In genomic region chr11:27423125-27423524, GRCh38 we compare ENCODE assay signal across 8 cellular contexts. TPM values are rescaled to one million over a fixed set of nuclear protein-coding genes. Genes with fewer than 3 reads are reported as not detected.
DNase-seq lines count a peak whose midpoint lies in the region; ATAC-seq, FAIRE-seq and TF ChIP-seq lines count a peak whose summit lies in the region.

No MANE protein-coding gene starts in this region.

- no peak overlapping the region for H3K27ac ChIP-seq in H1 (ENCODE audit: low read depth, low read length)

- no peak overlapping the region for H2BK12ac ChIP-seq in H1 (ENCODE audit: low read depth, low read length)

- no peak overlapping the region for H2BK5ac ChIP-seq in H1 (ENCODE audit: low read depth, low read length)

- no peaks in the 10 kb centered on the region for H3K36me3 Mint-ChIP-seq in T-helper 2 cell treated with Interferon-gamma antibody and Interleukin-4, amounts not matched to agents 5 μg/mL and 100 μg/mL, for 36 hours (ENCODE audit: low read depth)

- no peak for FAIRE-seq in H1 (lab: Jason Lieb, UNC)

- peaks cover 5 to 98% of the 10 kb centered on the region in 2 experiments; a peak in 3 of 4 replicates for H3K79me2 ChIP-seq in H1 (ENCODE audit: control insufficient read depth in 1 of 2, insufficient read depth in 2 of 2, low read length in 2 of 2)

- H3K4me1 Mint-ChIP-seq in T-helper 2 cell treated with Interferon-gamma antibody and Interleukin-4, amounts not matched to agents 5 μg/mL and 100 μg/mL, for 36 hours (ENCODE audit: low read depth): no peaks in the 10 kb centered on the region

- H3K56ac ChIP-seq in H1 (replicated peaks; ENCODE audit: insufficient read length, low read depth, low read length): no peak overlapping the region

- no peak overlapping the region for H4K5ac ChIP-seq in H1 (ENCODE audit: insufficient read length, low read depth, low read length)

- CTCF ChIA-PET in BJ (lab: Yijun Ruan, JAX) (interaction anchor here (1.4 kb wide), 1 partner anchor 11 kb away, joined by 3 read pairs; no protein-coding TSS in a partner anchor), H1 (lab: Charles Lee; ENCODE audit: partially characterized antibody) (interaction anchor here (0.9 to 1.7 kb wide), 3 partner anchors 9 to 63 kb away, joined by 3 to 5 read pairs (median 3); no protein-coding TSS in a partner anchor)

- H3K18ac ChIP-seq in H1 (ENCODE audit: extremely low read depth, low read length): no peak overlapping the region

- no peak overlapping the region for H2BK120ac ChIP-seq in H1 (replicated peaks; ENCODE audit: low read depth, low read length)

- 84% methylated on average over 4 of the region's 4 CpGs; no CpG with 5 or more reads in 1 of the 2 experiments for WGBS in H1 (ENCODE audit: extremely low coverage in 1 of 2, insufficient coverage in 1 of 2, insufficient read length in 1 of 2, insufficient replicate concordance in 2 of 2, low coverage in 1 of 2, low lambda C conversion rate in 2 of 2, missing lambda C conversion rate in 1 of 2), 2 experiments

- TF ChIP-seq RAD21 in H1 (IDR thresholded peaks at IDR 0.05 in 1 of 2, conservative IDR thresholded peaks at IDR 0.05 in 1 of 2; ENCODE audit: low read depth in 2 of 2, low read length in 2 of 2): no peak

- H3K4ac ChIP-seq in H1 (replicated peaks; ENCODE audit: insufficient read length, low read depth, low read length): no peak overlapping the region

- H3K9ac ChIP-seq in H1 (replicated peaks in 1 of 4; ENCODE audit: extremely low read depth in 1 of 4, low read depth in 3 of 4, low read length in 3 of 4): no peak overlapping the region

- H3K79me1 ChIP-seq in H1 (ENCODE audit: low read depth, low read length): peaks cover 6% of the 10 kb centered on the region; the same call in 1 of the 2 replicates

- H2AK5ac ChIP-seq in H1 (ENCODE audit: low read depth, low read length): no peak overlapping the region

- no peak overlapping the region for H4K8ac ChIP-seq in H1 (ENCODE audit: extremely low read depth, insufficient read depth, low read length)

- no peak overlapping the region for H4K91ac ChIP-seq in H1 (replicated peaks; ENCODE audit: insufficient read length, low read length)

- peaks cover 0 to 8% of the 10 kb centered on the region in 2 experiments for H4K20me1 ChIP-seq in H1 (replicated peaks in 1 of 2; ENCODE audit: control insufficient read depth in 1 of 2, insufficient read depth in 2 of 2, low read length in 2 of 2)

- H2AFZ ChIP-seq in H1 (ENCODE audit: low read length): no peak overlapping the region

- H2BK15ac ChIP-seq in H1 (ENCODE audit: low read length): no peak overlapping the region

- H3K14ac ChIP-seq in H1 (ENCODE audit: insufficient read length): no peak overlapping the region

- ATAC-seq in mucosa of descending colon: peak; percentile 52
- no peak for ATAC-seq in SK-N-SH treated with all-trans-retinoic acid at 6 μM for 48 hours
- ATAC-seq in HG02588 (IDR thresholded peaks at IDR 0.05; ENCODE audit: unreplicated experiment): no peak

- no peaks in the 10 kb centered on the region for H3K27me3 Mint-ChIP-seq in T-helper 2 cell treated with Interferon-gamma antibody and Interleukin-4, amounts not matched to agents 5 μg/mL and 100 μg/mL, for 36 hours (ENCODE audit: low read depth)

- H2BK20ac ChIP-seq in H1 (ENCODE audit: low read length): no peak overlapping the region

- no peaks in the 10 kb centered on the region for H3K9me3 Mint-ChIP-seq in T-helper 2 cell treated with Interferon-gamma antibody and Interleukin-4, amounts not matched to agents 5 μg/mL and 100 μg/mL, for 36 hours

- TF ChIP-seq CTCF in BJ (IDR thresholded peaks at IDR 0.05; ENCODE audit: insufficient read depth, low read depth, low read length) (no peak), H1 (IDR thresholded peaks at IDR 0.05; ENCODE audit: control extremely low read depth in 1 of 3, insufficient read depth in 1 of 3, low read depth in 1 of 3, low read length in 3 of 3) (no peak), mucosa of descending colon (IDR thresholded peaks at IDR 0.05) (no peak)

- DNase-seq in BJ (ENCODE audit: low read depth): peak; percentile 26
- peak; percentile 95 for DNase-seq in NCI-H2107 treated with DMSO at 0.1 percent for 48 hours (lab: John Stamatoyannopoulos, UW; ENCODE audit: unreplicated experiment)
- no peak for DNase-seq in H1 (ENCODE audit: low read depth in 1 of 2, low spot score in 2 of 2)
- DNase-seq in mucosa of descending colon: no peak
- no peak for DNase-seq in NCI-H1694 (lab: John Stamatoyannopoulos, UW)
- DNase-seq in T-helper 2 cell treated with Interferon-gamma antibody and Interleukin-4, amounts not matched to agents 5 μg/mL and 100 μg/mL, for 36 hours (ENCODE audit: low spot score): no peak

- no peak overlapping the region for H3K27ac Mint-ChIP-seq in T-helper 2 cell treated with Interferon-gamma antibody and Interleukin-4, amounts not matched to agents 5 μg/mL and 100 μg/mL, for 36 hours

- POLR2A ChIA-PET in BJ (lab: Charles Lee) (no interaction called here), H1 (lab: Charles Lee; ENCODE audit: partially characterized antibody) (interaction anchor here (1.7 kb wide), 2 partner anchors 9 to 12 kb away, joined by 3 to 7 read pairs; no protein-coding TSS in a partner anchor)

- H3K9me3 ChIP-seq in H1 (ENCODE audit: insufficient read depth in 2 of 2, low read depth in 1 of 2, low read length in 1 of 2) (no peaks in the 10 kb centered on the region), mucosa of descending colon (no peaks in the 10 kb centered on the region)

- H3K4me1 ChIP-seq in H1 (replicated peaks in 1 of 4; ENCODE audit: control insufficient read depth in 3 of 4, insufficient read depth in 4 of 4, low read length in 3 of 4) (peaks cover 0 to 25% (median 3%) of the 10 kb centered on the region in 4 experiments; a peak in 4 of 7 replicates), mucosa of descending colon (ENCODE audit: low read depth) (peaks cover 12% of the 10 kb centered on the region)

- no peaks in the 10 kb centered on the region for H3K23me2 ChIP-seq in H1 (ENCODE audit: low read depth, low read length)

- no peak overlapping the region for H3K4me2 ChIP-seq in H1 (ENCODE audit: insufficient read depth in 1 of 2, low read depth in 2 of 2, low read length in 2 of 2)

- H3K27me3 ChIP-seq in BJ (ENCODE audit: control insufficient read depth, insufficient read depth, low read length): no peaks in the 10 kb centered on the region
- no peaks in the 10 kb centered on the region for H3K27me3 ChIP-seq in H1 (replicated peaks in 1 of 4; ENCODE audit: control insufficient read depth in 3 of 4, extremely low read depth in 1 of 4, insufficient read depth in 3 of 4, low read length in 3 of 4)

- no peak for TF ChIP-seq POLR2A in H1 (IDR thresholded peaks at IDR 0.05; ENCODE audit: control extremely low read depth in 1 of 2, low read depth in 2 of 2, low read length in 2 of 2)

- H3K36me3 ChIP-seq in BJ (ENCODE audit: control insufficient read depth, insufficient read depth, low read length) (no peaks in the 10 kb centered on the region), H1 (ENCODE audit: control insufficient read depth in 2 of 4, insufficient read depth in 4 of 4, low read length in 3 of 4) (peaks cover 0 to 3% (median 0%) of the 10 kb centered on the region in 4 experiments; a peak in 2 of 8 replicates), mucosa of descending colon (ENCODE audit: low read depth) (no peaks in the 10 kb centered on the region)

- H3K4me3 ChIP-seq in BJ (ENCODE audit: low read depth, low read length) (no peak overlapping the region), H1 (ENCODE audit: extremely low read depth in 1 of 4, insufficient read depth in 2 of 4, low read depth in 3 of 4, low read length in 4 of 4) (no peak overlapping the region), mucosa of descending colon (no peak overlapping the region)

- H3K4me3 Mint-ChIP-seq in T-helper 2 cell treated with Interferon-gamma antibody and Interleukin-4, amounts not matched to agents 5 μg/mL and 100 μg/mL, for 36 hours: no peak overlapping the region

- no peak for TF ChIP-seq EP300 in H1 (IDR thresholded peaks at IDR 0.05; ENCODE audit: borderline replicate concordance in 1 of 2, low read depth in 2 of 2, low read length in 2 of 2)

- intact Hi-C loops in mucosa of descending colon (cut with DNase I, micrococcal nuclease): no loop called here

- no peak overlapping the region for H3K23ac ChIP-seq in H1 (ENCODE audit: insufficient read length)

TF ChIP-seq in H1, 55 proteins besides CTCF, POLR2A, EP300 and RAD21:
- no peak for TF ChIP-seq POLR2AphosphoS5 (IDR thresholded peaks at IDR 0.05; ENCODE audit: low read depth, low read length)
- no peak for TF ChIP-seq EGR1 (IDR thresholded peaks at IDR 0.05; ENCODE audit: borderline replicate concordance, low read depth, low read length)
- TF ChIP-seq CEBPB (IDR thresholded peaks at IDR 0.05; ENCODE audit: low read depth, low read length): 0 out of 2 replicates have a peak, but pooled peaks have one; percentile 45
- TF ChIP-seq CBX5 (IDR thresholded peaks at IDR 0.05; ENCODE audit: low read depth, low read length): no peak

TF ChIP-seq in SK-N-SH treated with all-trans-retinoic acid at 6 μM for 48 hours, 23 proteins besides CTCF, POLR2A, EP300 and RAD21 (continues in another document):
- TF ChIP-seq ZFP30 (CRISPR knock-in tag; IDR thresholded peaks at IDR 0.05) (no peak), TOX (CRISPR knock-in tag; IDR thresholded peaks at IDR 0.05; ENCODE audit: borderline replicate concordance) (no peak), CSDC2 (CRISPR knock-in tag; IDR thresholded peaks at IDR 0.05) (no peak), TCF4 (CRISPR knock-in tag; IDR thresholded peaks at IDR 0.05; ENCODE audit: borderline replicate concordance) (no peak)

RNA-seq across cellular contexts. Expression of gene LGR4, which starts 49.5 kb away (rescaled TPM):
- polyA plus RNA-seq in BJ (2011; rRNA removed): 7.6 and 12.5 TPM in 2 replicates
- polyA minus RNA-seq in BJ (2011; rRNA and poly(A)+ RNA removed): 21.3 and 25.3 TPM in 2 replicates
- 57.6 and 61.7 TPM in 2 replicates for total RNA-seq in H1 (2021; fragmentation: NEBNext Ultra II Directional; extraction: Animal tissue kit (Norgen Biotek cat#: 25700))
- 21.9 and 26.6 TPM in 2 replicates for polyA plus RNA-seq in H1 (2011; rRNA removed)
- 29.3 TPM for polyA plus RNA-seq in H1 (2011; cell fraction: cytosol; rRNA removed)
- polyA plus RNA-seq in H1 (2011; cell fraction: nucleus; rRNA removed): 42.1 TPM
- 21.3 to 30.0 TPM (median 27.5 TPM) in 4 replicates for polyA plus RNA-seq in H1 (2012, experiment 1 of 2)
- 2.0 TPM for polyA plus RNA-seq in H1 (2012, experiment 2 of 2)
- 38.0 TPM for polyA plus RNA-seq in H1 (2013, experiment 1 of 2)
- polyA plus RNA-seq in H1 (2013, experiment 2 of 2): 39.9 TPM
- polyA minus RNA-seq in H1 (2011; rRNA and poly(A)+ RNA removed): 165 and 166 TPM in 2 replicates
- 77.4 TPM for polyA minus RNA-seq in H1 (2011; cell fraction: cytosol; rRNA and poly(A)+ RNA removed)
- polyA minus RNA-seq in H1 (2011; cell fraction: nucleus; rRNA and poly(A)+ RNA removed): 154 TPM
- 100 to 1,000 TPM in 2 of 3 donors, 10 to 100 TPM in 1; 81.9 to 185 (median 104) TPM for total RNA-seq in mucosa of descending colon

Comparison
In these comparisons a context has a peak if more than half of its experiments do, and no peak if none do; other contexts are left out.
1. DNase-seq: peak in BJ (single experiment) and NCI-H2107 treated with DMSO at 0.1 percent for 48 hours (single experiment); none in H1 (0 of 2), mucosa of descending colon (0 of 3), NCI-H1694 (single experiment) and T-helper 2 cell treated with Interferon-gamma antibody and Interleukin-4, amounts not matched to agents 5 μg/mL and 100 μg/mL, for 36 hours (single experiment).